In the genomic region with DNA sequence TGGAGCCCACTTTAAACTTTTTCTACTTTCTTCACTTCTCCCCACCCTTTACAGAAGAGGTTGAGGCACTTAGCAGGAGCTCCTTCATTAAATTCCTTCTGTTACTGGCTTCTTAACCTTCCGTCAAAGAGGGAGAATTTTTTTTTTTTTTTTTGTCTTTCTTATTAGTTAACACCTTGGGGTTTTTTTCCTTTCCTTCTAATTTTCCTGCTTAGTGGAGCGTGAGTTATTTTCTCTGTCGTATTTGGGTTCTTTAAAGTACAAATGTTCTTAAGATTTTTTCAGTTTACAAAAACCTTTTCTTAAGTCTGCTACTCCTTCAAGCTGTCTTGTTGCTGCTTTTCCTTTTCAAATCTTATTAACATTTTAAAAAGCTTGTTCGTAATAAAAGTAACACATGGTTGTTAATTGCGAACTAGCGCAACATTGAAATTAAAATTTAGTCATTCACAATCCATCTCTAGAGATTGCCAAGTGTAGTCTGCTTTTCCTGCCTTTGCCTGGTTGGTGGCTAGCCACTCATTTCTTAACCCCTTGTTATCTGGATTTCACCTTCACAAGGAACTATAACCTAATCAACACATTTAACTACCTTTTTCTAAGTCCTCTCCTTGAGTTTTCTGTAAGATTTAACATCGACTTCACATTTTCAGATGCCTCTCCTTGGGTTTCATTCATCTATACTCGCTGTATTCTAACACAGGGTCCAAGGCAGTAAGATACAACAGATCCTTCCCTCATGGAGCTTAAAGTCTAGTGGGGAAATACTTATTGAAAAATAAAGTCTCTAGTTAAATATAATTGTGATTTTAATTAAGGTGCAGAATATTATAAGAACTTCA, we compare ENCODE assay signal across 8 cellular contexts. TPM values are rescaled to one million over a fixed set of nuclear protein-coding genes. Genes with fewer than 3 reads are reported as not detected.
DNase-seq lines count a peak whose midpoint lies in the region; ATAC-seq and TF ChIP-seq lines count a peak whose summit lies in the region.

No MANE protein-coding gene starts in this region.

- no peak for ATAC-seq in Panc1
- no peak for ATAC-seq in psoas muscle
- ATAC-seq in HG02678 (IDR thresholded peaks at IDR 0.05; ENCODE audit: unreplicated experiment), result no peak
- ATAC-seq in GM21528 (IDR thresholded peaks at IDR 0.05; ENCODE audit: low FRiP score, unreplicated experiment), result no peak

- H3K27ac ChIP-seq in Panc1 (ENCODE audit: low read length) (peak overlapping the region; percentile 89), psoas muscle (peak overlapping the region; percentile 100)

- no peaks in the 10 kb centered on the region for H3K27me3 ChIP-seq in Panc1 (ENCODE audit: control insufficient read depth, insufficient read depth, low read length)
- H3K27me3 ChIP-seq in psoas muscle (ENCODE audit: insufficient read depth in 3 of 3, low read length in 2 of 3), result no peaks in the 10 kb centered on the region

- H3K36me3 ChIP-seq in Panc1 (ENCODE audit: control insufficient read depth, insufficient read depth, low read length) (no peaks in the 10 kb centered on the region), psoas muscle (ENCODE audit: insufficient read depth in 1 of 2, low read depth in 1 of 2) (no peaks in the 10 kb centered on the region)

- DNase-seq in Panc1 (ENCODE audit: low read depth, low spot score) (no peak), epithelial cell of esophagus (ENCODE audit: low read depth) (peak; percentile 42), psoas muscle (no peak), NCI-H2081 treated with DMSO at 0.1 percent for 48 hours (lab: John Stamatoyannopoulos, UW) (no peak)
- no peak for DNase-seq in stimulated activated CD4-positive, alpha-beta T cell treated with anti-CD3 and anti-CD28 coated beads, Interleukin-12 subunit alpha, Interleukin-12 subunit beta, amount 100 ng/mL, for 4 hours

- peak overlapping the region; percentile 95; the same call in 1 of the 2 replicates for H3K4me3 ChIP-seq in GM08714 (ENCODE audit: low read length)
- peak overlapping the region; percentile 68 to 88 for H3K4me3 ChIP-seq in Panc1 (ENCODE audit: low read depth in 2 of 2, low read length in 2 of 2)
- H3K4me3 ChIP-seq in epithelial cell of esophagus (ENCODE audit: low read length), result peak overlapping the region; percentile 74
- peak overlapping the region; percentile 92 for H3K4me3 ChIP-seq in psoas muscle

- TF ChIP-seq CTCF in Panc1 (IDR thresholded peaks at IDR 0.05) (no peak), epithelial cell of esophagus (IDR thresholded peaks at IDR 0.05; ENCODE audit: insufficient read depth, low read depth, low read length, missing control alignments) (no peak), psoas muscle (IDR thresholded peaks at IDR 0.05) (no peak)

- POLR2A ChIA-PET in Panc1 (lab: Charles Lee), result interaction anchor here (0.6 to 0.7 kb wide), 2 partner anchors 34 to 1198 kb away, joined by 3 to 11 read pairs; no protein-coding TSS in a partner anchor

- in situ Hi-C loops in Panc1 (cut with HindIII; ENCODE audit: low pct_unique_long_range_greater_than_20kb, low sequenced_read_pairs), result no loop called here

- CTCF ChIA-PET in Panc1 (lab: Charles Lee), result interaction anchor here (0.7 kb wide), 1 partner anchor 33 kb away, joined by 5 read pairs; no protein-coding TSS in a partner anchor

- no TSS peak for BruUV-seq in Panc1 (replicated peaks; lab: Mats Ljungman, UMichigan)

- peaks cover 23% of the 10 kb centered on the region for H3K4me1 ChIP-seq in Panc1 (ENCODE audit: control insufficient read depth, insufficient read depth, low read length)
- peaks cover 49% of the 10 kb centered on the region for H3K4me1 ChIP-seq in psoas muscle

- H3K9me3 ChIP-seq in Panc1 (ENCODE audit: control insufficient read depth, insufficient read depth, low read depth, low read length), result no peaks in the 10 kb centered on the region
- H3K9me3 ChIP-seq in psoas muscle, result no peaks in the 10 kb centered on the region

- intact Hi-C loops in Panc1 (cut with micrococcal nuclease; ENCODE audit: unreplicated experiment), result loop anchor here (5.0 kb wide), 1 partner anchor 139 kb away; no protein-coding TSS in a partner anchor
- intact Hi-C loops in psoas muscle (cut with DNase I), result loop anchor here in 1 of 2 donors (5.0 kb wide), 1 partner anchor 46 kb away; no protein-coding TSS in a partner anchor

- 18% methylated on average over 8 of the region's 8 CpGs for WGBS in psoas muscle, 3 donors

RNA-seq across cellular contexts. Expression of gene BMPR1A, which starts 2.0 kb away (rescaled TPM):
- 94.3 TPM for total RNA-seq in Panc1 (2021; ENCODE audit: unreplicated experiment)
- 22.0 TPM for polyA plus RNA-seq in Panc1 (2012; ENCODE audit: insufficient read length)
- total RNA-seq in psoas muscle, result 10 to 100 TPM; 12.0 to 30.0 (median 26.2) TPM
- polyA plus RNA-seq in psoas muscle, result 10 to 100 TPM in 1 of 3 donors, 1 to 10 TPM in 2; 4.6 to 22.7 (median 6.0) TPM
